ENCODE assay signal across 13 cellular contexts in the genomic region with DNA sequence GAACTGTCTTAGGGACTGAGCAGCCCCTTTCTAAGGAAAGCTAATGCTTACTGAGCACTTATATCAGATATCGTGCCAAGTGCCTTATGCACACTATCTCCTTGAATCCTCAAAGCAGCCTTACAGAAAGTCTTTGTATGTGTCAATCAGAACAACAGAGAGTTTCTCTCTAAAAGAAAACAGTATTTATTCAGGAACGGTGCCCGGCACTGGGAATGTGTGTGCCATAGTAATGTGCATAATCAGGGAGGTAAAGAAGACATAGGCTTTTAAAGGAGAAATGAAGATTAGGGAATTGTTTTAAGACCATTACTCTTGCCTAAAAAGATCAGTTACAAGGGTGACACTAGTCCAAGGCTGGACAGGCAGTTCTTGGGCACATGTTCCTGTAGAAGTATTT. TPM values are rescaled to one million over a fixed set of nuclear protein-coding genes. Genes with fewer than 3 reads are reported as not detected.
DNase-seq lines count a peak whose midpoint lies in the region; ATAC-seq and TF ChIP-seq lines count a peak whose summit lies in the region.
"Not testable (repeated sequence)": the region's sequence is repeated elsewhere in the genome, so short reads cannot be mapped to it uniquely, and the experiment has no call there.
"Had no signal": no experiment of that assay in that cellular context is flagged by ENCODE, and none has a peak within 500 bp of the region (broad histone marks: within the 10 kb centered on the region; RNA-seq: fewer than 3 reads in every experiment).

No MANE protein-coding gene starts in this region.

- not testable (repeated sequence) for TF ChIP-seq CTCF in IMR-90 (conservative IDR thresholded peaks at IDR 0.05; ENCODE audit: low read depth, low read length); prostate gland (IDR thresholded peaks at IDR 0.05); testis (IDR thresholded peaks at IDR 0.05)

- not testable (repeated sequence) for H3K4me3 Mint-ChIP-seq in T-helper 17 cell

- H2AK5ac ChIP-seq in IMR-90 (ENCODE audit: low read depth, low read length): not testable (repeated sequence)

- dilution Hi-C loops in IMR-90 (cut with HindIII; ENCODE audit: low sequenced_read_pairs, unreplicated experiment): not testable (repeated sequence)

- not testable (repeated sequence) for H3K4me2 ChIP-seq in IMR-90 (ENCODE audit: low read depth, low read length)

- H4K5ac ChIP-seq in IMR-90 (ENCODE audit: low read depth, low read length): not testable (repeated sequence)

- in situ Hi-C loops in IMR-90 (cut with MboI; ENCODE audit: low sequenced_read_pairs): not testable (repeated sequence)

- not testable (repeated sequence) for H3K9ac ChIP-seq in IMR-90 (ENCODE audit: low read depth, low read length)

- DNase-seq in IMR-90, T-helper 17 cell: not testable (repeated sequence)
- peak; percentile 0 for DNase-seq in activated naive CD4-positive, alpha-beta T cell treated with Interleukin-2 at 50 U/mL for 16 hours
- peak; percentile 39 for DNase-seq in foreskin melanocyte
- DNase-seq in medulla oblongata (ENCODE audit: extremely low spot score): peak; percentile 33
- DNase-seq in prostate gland (ENCODE audit: low spot score): peak; percentile 54
- peak; percentile 6 for DNase-seq in testis

- not testable (repeated sequence) for H3K4me1 ChIP-seq in IMR-90 (ENCODE audit: control insufficient read depth, insufficient read depth, low read length); prostate gland (replicated peaks); testis

- not testable (repeated sequence) for ATAC-seq in IMR-90 (ENCODE audit: low read depth); T-helper 17 cell

- peak overlapping the region; percentile 32 for H3K27ac Mint-ChIP-seq in T-helper 17 cell

- H2BK20ac ChIP-seq in IMR-90 (ENCODE audit: low read depth, low read length): not testable (repeated sequence)

- POLR2A ChIA-PET in IMR-90 (lab: Charles Lee; ENCODE audit: unreplicated experiment): not testable (repeated sequence)

- H3K4me3 ChIP-seq in IMR-90 (ENCODE audit: insufficient read depth, low read depth, low read length); prostate gland; testis: not testable (repeated sequence)

- not testable (repeated sequence) for H2AFZ ChIP-seq in IMR-90 (replicated peaks; ENCODE audit: low read length, poor library complexity)

- not testable (repeated sequence) for H3K36me3 Mint-ChIP-seq in T-helper 17 cell (ENCODE audit: low read depth)

- intact Hi-C loops in IMR-90 (cut with micrococcal nuclease); prostate gland (cut with DNase I); testis (cut with DNase I; ENCODE audit: low total_unique reads): not testable (repeated sequence)

- H3K27me3 Mint-ChIP-seq in T-helper 17 cell: not testable (repeated sequence)

- not testable (repeated sequence) for H3K27me3 ChIP-seq in IMR-90 (ENCODE audit: control insufficient read depth, insufficient read depth, low read length); prostate gland (replicated peaks; ENCODE audit: insufficient read depth); testis

- TF ChIP-seq POLR2A in IMR-90 (IDR thresholded peaks at IDR 0.05; ENCODE audit: low read depth, low read length); prostate gland (IDR thresholded peaks at IDR 0.05); testis (IDR thresholded peaks at IDR 0.05): not testable (repeated sequence)

- 0 out of 2 replicates have a peak overlapping the region, but pooled peaks have one; percentile 40 for H3K14ac ChIP-seq in IMR-90 (replicated peaks; ENCODE audit: low read depth, low read length)

- not testable (repeated sequence) for H2AK9ac ChIP-seq in IMR-90 (replicated peaks; ENCODE audit: low read depth, low read length, poor library complexity)

- not testable (repeated sequence) for H3K27ac ChIP-seq in IMR-90 (ENCODE audit: insufficient read depth, low read length); testis
- peak overlapping the region; percentile 23 to 42 for H3K27ac ChIP-seq in prostate gland

- H3K9me1 ChIP-seq in IMR-90 (ENCODE audit: insufficient read depth, low read length): not testable (repeated sequence)

- CTCF ChIA-PET in IMR-90 (lab: Yijun Ruan, JAX): not testable (repeated sequence)

- not testable (repeated sequence) for H3K36me3 ChIP-seq in IMR-90 (ENCODE audit: control insufficient read depth, insufficient read depth, low read length); prostate gland; testis (ENCODE audit: low read depth, missing control alignments)

- not testable (repeated sequence) for H4K8ac ChIP-seq in IMR-90 (ENCODE audit: low read depth in 2 of 2, low read length in 2 of 2)

- WGBS in IMR-90 (ENCODE audit: extremely low coverage in 2 of 2, insufficient read length in 1 of 2), 2 experiments: no CpG with 5 or more reads among the region's 3 CpGs
- WGBS in prostate gland: 43% methylated on average over 3 of the region's 3 CpGs
- 79 to 84% methylated on average over 3 of the region's 3 CpGs for WGBS in testis, 2 donors

- not testable (repeated sequence) for H2BK5ac ChIP-seq in IMR-90 (ENCODE audit: low read depth, low read length, poor library complexity, severe bottlenecking)

- H4K20me1 ChIP-seq in IMR-90 (ENCODE audit: insufficient read depth, low read length): not testable (repeated sequence)

- H4K91ac ChIP-seq in IMR-90 (ENCODE audit: insufficient read depth, low read depth, low read length): not testable (repeated sequence)

- not testable (repeated sequence) for H3K79me1 ChIP-seq in IMR-90 (ENCODE audit: low read depth in 1 of 2, low read length in 2 of 2)

- H3K18ac ChIP-seq in IMR-90 (ENCODE audit: low read depth, low read length): not testable (repeated sequence)

- not testable (repeated sequence) for H3K4me1 Mint-ChIP-seq in T-helper 17 cell

- not testable (repeated sequence) for H3K23ac ChIP-seq in IMR-90 (ENCODE audit: low read depth, low read length)

- not testable (repeated sequence) for BruUV-seq in IMR-90 (replicated peaks; lab: Mats Ljungman, UMichigan)

- not testable (repeated sequence) for H2BK15ac ChIP-seq in IMR-90 (ENCODE audit: low read depth, low read length)

- H3K9me3 ChIP-seq in IMR-90 (ENCODE audit: control insufficient read depth, insufficient read depth, low read length); T-helper 17 cell (ENCODE audit: control insufficient read depth, low read length, poor library complexity, severe bottlenecking); prostate gland; testis: not testable (repeated sequence)

- TF ChIP-seq RAD21 in IMR-90 (IDR thresholded peaks at IDR 0.05; ENCODE audit: low read length): not testable (repeated sequence)

- not testable (repeated sequence) for H3K56ac ChIP-seq in IMR-90 (ENCODE audit: extremely low read depth, insufficient read depth, low read length)

- H3K4ac ChIP-seq in IMR-90 (ENCODE audit: low read depth, low read length): not testable (repeated sequence)

- H2BK120ac ChIP-seq in IMR-90 (ENCODE audit: low read depth, low read length): not testable (repeated sequence)

RNA-seq across cellular contexts. Expression of a gene that starts 17.3 kb away (rescaled TPM):
- total RNA-seq in IMR-90 (2012; rRNA removed): not detected in 2 replicates
- polyA plus RNA-seq in IMR-90 (2012; rRNA removed): not detected in 2 replicates
- not detected in 2 replicates for polyA plus RNA-seq in IMR-90 (2012; cell fraction: cytosol; rRNA removed)
- 0.03 TPM in 1 of 2 replicates, not detected in the other for polyA plus RNA-seq in IMR-90 (2012; cell fraction: nucleus; rRNA removed; ENCODE audit: low replicate concordance)
- not detected for total RNA-seq in T-helper 17 cell
- total RNA-seq in prostate gland: 1 to 10 TPM in 1 of 2 donors, not detected in 1; 3.4 TPM
- 10 to 100 TPM; 10.7 to 26.5 TPM for total RNA-seq in testis
- 23.7 TPM for polyA plus RNA-seq in testis (ENCODE audit: insufficient read depth, low read depth, low replicate concordance)
- total RNA-seq: A673; CD4-positive, alpha-beta memory T cell; CD4-positive, CD25-positive, alpha-beta regulatory T cell; CD8-positive, alpha-beta memory T cell had no signal
- polyA plus RNA-seq: AG04450; CD14-positive monocyte; CD4-positive, alpha-beta memory T cell; CD8-positive, alpha-beta memory T cell had no signal
